ENCODE assay signal across 23 cellular contexts in genomic region chr22:42604403-42604802, GRCh38. TPM values are rescaled to one million over a fixed set of nuclear protein-coding genes. Genes with fewer than 3 reads are reported as not detected.
DNase-seq lines count a peak whose midpoint lies in the region; ATAC-seq and TF ChIP-seq lines count a peak whose summit lies in the region.
"Had no signal": no experiment of that assay in that cellular context is flagged by ENCODE, and none has a peak within 500 bp of the region (broad histone marks: within the 10 kb centered on the region; RNA-seq: fewer than 3 reads in every experiment).

No MANE protein-coding gene starts in this region.

- peaks cover 6 to 27% of the 10 kb centered on the region in 2 donors for H3K36me3 Mint-ChIP-seq in activated T-cell treated with anti-CD3 and anti-CD28 coated beads, Interleukin-2, amount 50 U/mL, for 72 hours (ENCODE audit: insufficient read depth in 2 of 2)
- H3K36me3 Mint-ChIP-seq in chondrocyte (ENCODE audit: low read depth), result peaks cover 26% of the 10 kb centered on the region

- ATAC-seq in activated T-cell treated with anti-CD3 and anti-CD28 coated beads, Interleukin-2, amount 50 U/mL, for 72 hours (replicated peaks in 1 of 2), result no peak
- peak; percentile 39 for ATAC-seq in left lobe of liver
- no peak for ATAC-seq in GM19351 (IDR thresholded peaks at IDR 0.05; ENCODE audit: unreplicated experiment)
- ATAC-seq in GM19463 (IDR thresholded peaks at IDR 0.05; ENCODE audit: unreplicated experiment), result no peak
- ATAC-seq: activated CD8-positive, alpha-beta T cell treated with anti-CD3 and anti-CD28 coated beads, Interleukin-2, amount 10 ng/mL, durations not matched to agents 7 days and 5 days; GM12878; stimulated activated naive B cell treated with anti-CD40 and anti-IgM and Interleukin-4, amounts not matched to agents 10 μg/mL and 1 μg/mL and 100 μg/mL, for 72 hours had no signal

- peak overlapping the region; percentile 33 for H3K27ac Mint-ChIP-seq in activated T-cell treated with anti-CD3 and anti-CD28 coated beads, Interleukin-2, amount 50 U/mL, for 72 hours
- H3K27ac Mint-ChIP-seq in chondrocyte (ENCODE audit: unreplicated experiment), result peak overlapping the region; percentile 1
- H3K27ac Mint-ChIP-seq: stimulated activated naive B cell treated with anti-CD40 and anti-IgM and Interleukin-4, amounts not matched to agents 10 μg/mL and 1 μg/mL and 100 μg/mL, for 72 hours had no signal

- H3K9me3 Mint-ChIP-seq in activated T-cell treated with anti-CD3 and anti-CD28 coated beads, Interleukin-2, amount 50 U/mL, for 72 hours, result no peaks in the 10 kb centered on the region
- no peaks in the 10 kb centered on the region for H3K9me3 Mint-ChIP-seq in chondrocyte (ENCODE audit: low read depth)
- H3K9me3 Mint-ChIP-seq: CD4-positive, alpha-beta memory T cell; immature natural killer cell; stimulated activated naive B cell treated with anti-CD40 and anti-IgM and Interleukin-4, amounts not matched to agents 10 μg/mL and 1 μg/mL and 100 μg/mL, for 72 hours had no signal

- H3K4me3 Mint-ChIP-seq in activated T-cell treated with anti-CD3 and anti-CD28 coated beads, Interleukin-2, amount 50 U/mL, for 72 hours, result no peak overlapping the region
- no peak overlapping the region for H3K4me3 Mint-ChIP-seq in chondrocyte (ENCODE audit: unreplicated experiment)
- H3K4me3 Mint-ChIP-seq: activated CD8-positive, alpha-beta T cell treated with anti-CD3 and anti-CD28 coated beads, Interleukin-2, amount 10 ng/mL, durations not matched to agents 7 days and 5 days; CD4-positive, alpha-beta memory T cell; immature natural killer cell; stimulated activated naive B cell treated with anti-CD40 and anti-IgM and Interleukin-4, amounts not matched to agents 10 μg/mL and 1 μg/mL and 100 μg/mL, for 72 hours had no signal

- peak overlapping the region; percentile 4 for H3K27ac ChIP-seq in temporal lobe (ENCODE audit: low read depth, low read length)
- H3K27ac ChIP-seq: epithelial cell of prostate, spleen, WERI-Rb-1 had no signal

- no peak for DNase-seq in activated T-cell treated with anti-CD3 and anti-CD28 coated beads, Interleukin-2, amount 50 U/mL, for 72 hours
- DNase-seq in activated T-cell treated with anti-CD3 and anti-CD28 coated beads for 4 hours, result no peak
- no peak for DNase-seq in chondrocyte (ENCODE audit: low spot score)
- DNase-seq in left lobe of liver (ENCODE audit: low spot score), result no peak
- DNase-seq in effector CD4-positive, alpha-beta T cell, result no peak
- DNase-seq: activated CD8-positive, alpha-beta T cell treated with anti-CD3 and anti-CD28 coated beads, Interleukin-2, amount 10 ng/mL, durations not matched to agents 7 days and 5 days; amygdala; CD4-positive, alpha-beta memory T cell; glutamatergic neuron; immature natural killer cell; Karpas-422; NCI-H1417; NCI-H2171 treated with DMSO at 0.1 percent for 48 hours; spleen; stimulated activated naive B cell treated with anti-CD40 and anti-IgM and Interleukin-4, amounts not matched to agents 10 μg/mL and 1 μg/mL and 100 μg/mL, for 72 hours; T-helper 1 cell; WERI-Rb-1 had no signal

- no peak for TF ChIP-seq CTCF in chondrocyte (IDR thresholded peaks at IDR 0.05)

- peaks cover 39% of the 10 kb centered on the region for H3K4me1 Mint-ChIP-seq in activated T-cell treated with anti-CD3 and anti-CD28 coated beads, Interleukin-2, amount 50 U/mL, for 72 hours (ENCODE audit: low read depth)
- peaks cover 35% of the 10 kb centered on the region for H3K4me1 Mint-ChIP-seq in chondrocyte (ENCODE audit: low read depth)

- H3K27me3 Mint-ChIP-seq in activated T-cell treated with anti-CD3 and anti-CD28 coated beads, Interleukin-2, amount 50 U/mL, for 72 hours (ENCODE audit: low read depth), result no peaks in the 10 kb centered on the region
- H3K27me3 Mint-ChIP-seq in chondrocyte (ENCODE audit: low read depth), result no peaks in the 10 kb centered on the region
- H3K27me3 Mint-ChIP-seq: CD4-positive, alpha-beta memory T cell; stimulated activated naive B cell treated with anti-CD40 and anti-IgM and Interleukin-4, amounts not matched to agents 10 μg/mL and 1 μg/mL and 100 μg/mL, for 72 hours had no signal

RNA-seq across cellular contexts. Expression of gene POLDIP3, which starts 10.3 kb away (rescaled TPM):
- 100 to 1,000 TPM in 1 of 2 donors, 10 to 100 TPM in 1; 84.0 to 108 TPM for total RNA-seq in activated T-cell treated with anti-CD3 and anti-CD28 coated beads, Interleukin-2, amount 50 U/mL, for 72 hours
- 47.3 to 49.2 TPM (median 48.0 TPM) in 3 replicates for total RNA-seq in chondrocyte
- 20.8 TPM for total RNA-seq in left lobe of liver
- total RNA-seq in temporal lobe, result 28.5 TPM

RNA-seq across cellular contexts. Expression of gene ATP5MGL, which starts 36.0 kb away (rescaled TPM):
- 1 to 10 TPM in 1 of 2 donors, under 1 TPM in 1; 0.31 to 1.2 TPM for total RNA-seq in activated T-cell treated with anti-CD3 and anti-CD28 coated beads, Interleukin-2, amount 50 U/mL, for 72 hours
- total RNA-seq in chondrocyte (0.85 to 1.8 TPM in 2 of 3 replicates, not detected in the other), left lobe of liver (0.75 TPM), temporal lobe (0.49 TPM)
- total RNA-seq: H4 had no signal

RNA-seq across cellular contexts. Expression of gene CYB5R3, which starts 44.8 kb away (rescaled TPM):
- total RNA-seq in activated T-cell treated with anti-CD3 and anti-CD28 coated beads, Interleukin-2, amount 50 U/mL, for 72 hours, result 10 to 100 TPM; 60.7 to 67.1 TPM
- total RNA-seq in chondrocyte (279 to 383 TPM (median 382 TPM) in 3 replicates), left lobe of liver (147 TPM), temporal lobe (15.5 TPM)

RNA-seq across cellular contexts. Expression of gene SERHL2, which starts 50.6 kb away (rescaled TPM):
- 1 to 10 TPM; 1.2 to 1.6 TPM for total RNA-seq in activated T-cell treated with anti-CD3 and anti-CD28 coated beads, Interleukin-2, amount 50 U/mL, for 72 hours
- total RNA-seq in chondrocyte, result 2.8 to 4.0 TPM (median 3.5 TPM) in 3 replicates
- total RNA-seq in left lobe of liver, result 0.60 TPM
- 3.0 TPM for total RNA-seq in temporal lobe
